In genomic region chr6:26312501-26313390, GRCh38 we compare ENCODE assay signal across 8 cellular contexts. TPM values are rescaled to one million over a fixed set of nuclear protein-coding genes. Genes with fewer than 3 reads are reported as not detected.
A peak's percentile ranks its signal among the peaks of the same experiment; 100 is the strongest.
DNase-seq lines count a peak whose midpoint lies in the region; ATAC-seq and TF ChIP-seq lines count a peak whose summit lies in the region.

No MANE protein-coding gene starts in this region.

- H3K4me1 ChIP-seq in A673 (ENCODE audit: insufficient read depth, low read length, poor library complexity, severe bottlenecking) (no peaks in the 10 kb centered on the region), KMS-11 (ENCODE audit: low read depth, poor library complexity, severe bottlenecking) (peaks cover 17% of the 10 kb centered on the region), neural progenitor cell (no peaks in the 10 kb centered on the region), stomach (peaks cover 4 to 34% (median 24%) of the 10 kb centered on the region in 4 donors)

- no peaks in the 10 kb centered on the region for H4K20me1 ChIP-seq in KMS-11 (ENCODE audit: insufficient read depth)
- H4K20me1 ChIP-seq in neural progenitor cell (ENCODE audit: low read depth) = peaks cover 3% of the 10 kb centered on the region

- peak overlapping the region; percentile 73 for H3K4me3 ChIP-seq in A673 (ENCODE audit: low read depth, low read length, poor library complexity, severe bottlenecking)
- H3K4me3 ChIP-seq in KMS-11 (IDR thresholded peaks at IDR 0.05; ENCODE audit: insufficient read depth, low read depth, low read length) = no peak overlapping the region
- peak overlapping the region; percentile 64 for H3K4me3 ChIP-seq in fibroblast of the aortic adventitia (ENCODE audit: low read depth, low read length)
- H3K4me3 ChIP-seq in neural progenitor cell = peak overlapping the region; percentile 91
- peak overlapping the region; percentile 42 to 50 (median 47) for H3K4me3 ChIP-seq in stomach

- H3K4me2 ChIP-seq in KMS-11 = peak overlapping the region; percentile 79
- peak overlapping the region; percentile 79 for H3K4me2 ChIP-seq in neural progenitor cell

- CTCF ChIA-PET in A673 (lab: Charles Lee) = no interaction called here

- peaks cover 31% of the 10 kb centered on the region for H3K4me1 Mint-ChIP-seq in activated T-helper 17 cell treated with anti-CD3 and anti-CD28 coated beads, Interleukin-2, amount 50 U/mL, for 72 hours
- peaks cover 17% of the 10 kb centered on the region for H3K4me1 Mint-ChIP-seq in neural progenitor cell

- H3K4me3 Mint-ChIP-seq in activated T-helper 17 cell treated with anti-CD3 and anti-CD28 coated beads, Interleukin-2, amount 50 U/mL, for 72 hours = peak overlapping the region; percentile 86
- H3K4me3 Mint-ChIP-seq in neural progenitor cell = peak overlapping the region; percentile 94

- DNase-seq in A673 (ENCODE audit: low spot score) = peak; percentile 95
- peak; percentile 90 for DNase-seq in RKO (ENCODE audit: low spot score)
- peak; percentile 94 for DNase-seq in fibroblast of the aortic adventitia (ENCODE audit: low read depth)
- peak; percentile 86 for DNase-seq in neural progenitor cell (ENCODE audit: low spot score)
- peak; percentile 78 for DNase-seq in stomach

- intact Hi-C loops in A673 (cut with micrococcal nuclease; ENCODE audit: unreplicated experiment) (loop anchor here (1.0 to 5.0 kb wide), 2 partner anchors 10 to 245 kb away; no protein-coding TSS in a partner anchor), stomach (cut with DNase I; ENCODE audit: low total_unique reads) (no loop called here)

- H3K27me3 Mint-ChIP-seq in activated T-helper 17 cell treated with anti-CD3 and anti-CD28 coated beads, Interleukin-2, amount 50 U/mL, for 72 hours = no peaks in the 10 kb centered on the region
- peaks cover 23% of the 10 kb centered on the region for H3K27me3 Mint-ChIP-seq in neural progenitor cell (ENCODE audit: insufficient read depth, low read depth)

- no peaks in the 10 kb centered on the region for H3K9me3 ChIP-seq in A673 (ENCODE audit: low read depth, low read length, poor library complexity, severe bottlenecking)
- H3K9me3 ChIP-seq in neural progenitor cell (ENCODE audit: low read depth) = no peaks in the 10 kb centered on the region
- no peaks in the 10 kb centered on the region for H3K9me3 ChIP-seq in stomach

- H3K36me3 ChIP-seq in A673 (ENCODE audit: insufficient read depth, low read length, poor library complexity, severe bottlenecking) (no peaks in the 10 kb centered on the region), KMS-11 (ENCODE audit: insufficient read depth) (no peaks in the 10 kb centered on the region), neural progenitor cell (no peaks in the 10 kb centered on the region), stomach (no peaks in the 10 kb centered on the region)

- H2AFZ ChIP-seq in KMS-11 (ENCODE audit: low read depth) = peak overlapping the region; percentile 70
- peak overlapping the region; percentile 93 for H2AFZ ChIP-seq in neural progenitor cell (replicated peaks)

- no peak for TF ChIP-seq EP300 in stomach (IDR thresholded peaks at IDR 0.05)

- 1 to 2% (median 1%) methylated on average over 34 of the region's 34 CpGs for WGBS in stomach, 5 donors

- H3K27me3 ChIP-seq in A673 (replicated peaks; ENCODE audit: insufficient read depth, low read depth, low read length, poor library complexity) (no peaks in the 10 kb centered on the region), KMS-11 (ENCODE audit: insufficient read depth, low read depth) (no peaks in the 10 kb centered on the region), neural progenitor cell (no peaks in the 10 kb centered on the region), stomach (peaks cover 0 to 10% (median 0%) of the 10 kb centered on the region in 3 donors)

- TF ChIP-seq CTCF in A673 (conservative IDR thresholded peaks at IDR 0.05; ENCODE audit: low read depth, low read length) (no peak), KMS-11 (conservative IDR thresholded peaks at IDR 0.05; ENCODE audit: low read depth, low read length) (peak; percentile 35; the same call in 1 of the 2 replicates), fibroblast of the aortic adventitia (IDR thresholded peaks at IDR 0.05; ENCODE audit: insufficient read depth, low read length) (no peak), neural progenitor cell (IDR thresholded peaks at IDR 0.05) (no peak), stomach (IDR thresholded peaks at IDR 0.05) (no peak)

- BruUV-seq in A673 (replicated peaks; lab: Mats Ljungman, UMichigan) = no TSS peak

- H3K9me3 Mint-ChIP-seq in activated T-helper 17 cell treated with anti-CD3 and anti-CD28 coated beads, Interleukin-2, amount 50 U/mL, for 72 hours = no peaks in the 10 kb centered on the region
- H3K9me3 Mint-ChIP-seq in neural progenitor cell = peaks cover 12% of the 10 kb centered on the region

- H3K79me2 ChIP-seq in KMS-11 (ENCODE audit: insufficient read depth, low read depth) (no peaks in the 10 kb centered on the region), neural progenitor cell (ENCODE audit: low read depth) (no peaks in the 10 kb centered on the region)

- H3K9ac ChIP-seq in KMS-11 = peak overlapping the region; percentile 37; the same call in 1 of the 2 replicates
- H3K9ac ChIP-seq in neural progenitor cell = no peak overlapping the region

- TF ChIP-seq POLR2A in stomach (IDR thresholded peaks at IDR 0.05) = no peak

- H3K27ac Mint-ChIP-seq in activated T-helper 17 cell treated with anti-CD3 and anti-CD28 coated beads, Interleukin-2, amount 50 U/mL, for 72 hours = peak overlapping the region; percentile 92
- peak overlapping the region; percentile 96 for H3K27ac Mint-ChIP-seq in neural progenitor cell

- H3K36me3 Mint-ChIP-seq in activated T-helper 17 cell treated with anti-CD3 and anti-CD28 coated beads, Interleukin-2, amount 50 U/mL, for 72 hours (ENCODE audit: low read depth) = peaks cover 23% of the 10 kb centered on the region
- no peaks in the 10 kb centered on the region for H3K36me3 Mint-ChIP-seq in neural progenitor cell

- POLR2A ChIA-PET in A673 (lab: Charles Lee; ENCODE audit: low non-redundant PET) = interaction anchor here (0.6 kb wide), 1 partner anchor 1580 kb away, joined by 3 read pairs; a partner anchor contains a TSS

- ATAC-seq in GM19035 (IDR thresholded peaks at IDR 0.05; ENCODE audit: unreplicated experiment) = peak; percentile 37
- peak; percentile 59 for ATAC-seq in activated T-helper 17 cell treated with anti-CD3 and anti-CD28 coated beads, Interleukin-2, amount 50 U/mL, for 72 hours (replicated peaks)

- H3F3A ChIP-seq in neural progenitor cell (ENCODE audit: low read depth) = peaks cover 33% of the 10 kb centered on the region

- H3K27ac ChIP-seq in A673 (ENCODE audit: low read depth, low read length, poor library complexity, severe bottlenecking) (peak overlapping the region; percentile 57), KMS-11 (peak overlapping the region; percentile 52; the same call in 1 of the 2 replicates), neural progenitor cell (no peak overlapping the region), stomach (peak overlapping the region; percentile 39 to 73 (median 60))

RNA-seq across cellular contexts. Expression of gene BTN3A2, which starts 52.3 kb away (rescaled TPM):
- total RNA-seq in A673 (2021) = 19.1 and 23.2 TPM in 2 replicates
- 100 to 1,000 TPM in 1 of 2 donors, 10 to 100 TPM in 1; 70.5 to 134 TPM for total RNA-seq in activated T-helper 17 cell treated with anti-CD3 and anti-CD28 coated beads, Interleukin-2, amount 50 U/mL, for 72 hours
- 19.2 and 26.3 TPM in 2 replicates for total RNA-seq in fibroblast of the aortic adventitia (ENCODE audit: low replicate concordance)
- 3.2 and 5.9 TPM in 2 replicates for total RNA-seq in neural progenitor cell (ENCODE audit: low replicate concordance)
- total RNA-seq in stomach = 10 to 100 TPM in 4 of 5 donors, 1 to 10 TPM in 1; 4.0 to 60.1 (median 14.2) TPM
- 10 to 100 TPM in 2 of 3 donors, 1 to 10 TPM in 1; 9.3 to 17.1 (median 12.5) TPM for polyA plus RNA-seq in stomach
